Comparison of ENCODE assay signal across 15 cellular contexts in the genomic region with DNA sequence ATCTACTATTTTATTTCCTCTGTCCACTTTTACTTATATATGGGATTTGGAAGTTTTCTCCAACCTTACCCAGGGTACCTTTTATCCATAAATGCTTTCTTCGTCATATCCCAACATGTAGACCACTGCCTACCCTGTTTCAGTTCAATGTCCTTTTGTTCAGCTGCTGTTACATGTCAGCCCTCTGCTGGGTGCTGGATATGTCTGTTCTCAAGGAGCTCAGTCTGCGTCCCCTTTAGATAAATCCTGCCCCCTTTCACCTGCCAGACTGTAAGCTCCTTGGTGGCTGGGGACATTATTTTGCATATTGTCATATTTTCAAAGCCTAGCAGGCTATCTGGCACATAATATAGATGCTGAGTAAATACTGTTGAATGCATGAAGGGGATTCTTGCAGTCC.
"Had no signal": no experiment of that assay in that cellular context is flagged by ENCODE, and none has a peak within 500 bp of the region (broad histone marks: within the 10 kb centered on the region; RNA-seq: fewer than 3 reads in every experiment).

No MANE protein-coding gene starts in this region.

- DNase-seq: activated CD4-positive, alpha-beta T cell treated with anti-CD3 and anti-CD28 coated beads, Interleukin-2, amount 50 U/mL, for 1 hour; activated naive CD4-positive, alpha-beta T cell treated with anti-CD3 and anti-CD28 coated beads, Interleukin-2, amount 50 U/mL, for 16 hours; adrenal gland; central memory CD4-positive, alpha-beta T cell; dermis blood vessel endothelial cell; left colon; mammary epithelial cell; stimulated activated CD4-positive, alpha-beta T cell treated with anti-CD3 and anti-CD28 coated beads, Interleukin-4, amount 100 ng/mL, for 24 hours; stimulated activated naive CD8-positive, alpha-beta T cell treated with anti-CD3 and anti-CD28 coated beads, Interleukin-15, amount 100 ng/mL, for 72 hours; T-helper 1 cell; tibial artery had no signal

- H3K9me3 ChIP-seq: adrenal gland, tibial artery, vagina had no signal

- H3K27ac Mint-ChIP-seq: stimulated activated naive CD8-positive, alpha-beta T cell treated with anti-CD3 and anti-CD28 coated beads, Interleukin-15, amount 100 ng/mL, for 72 hours; WTC11 had no signal

- H3K4me1 Mint-ChIP-seq: WTC11 had no signal

- H3K4me3 ChIP-seq: adrenal gland, tibial artery, vagina had no signal

- H3K36me3 ChIP-seq: adrenal gland, tibial artery, vagina had no signal

- H3K4me3 Mint-ChIP-seq: neural crest cell; stimulated activated naive CD8-positive, alpha-beta T cell treated with anti-CD3 and anti-CD28 coated beads, Interleukin-15, amount 100 ng/mL, for 72 hours; WTC11 had no signal

- H3K27ac ChIP-seq: adrenal gland, tibial artery, vagina had no signal

- ATAC-seq: esophagus mucosa; left colon; stimulated activated naive CD8-positive, alpha-beta T cell treated with anti-CD3 and anti-CD28 coated beads, Interleukin-15, amount 100 ng/mL, for 72 hours; WTC11 had no signal

- H3K9me3 Mint-ChIP-seq: neural crest cell; stimulated activated naive CD8-positive, alpha-beta T cell treated with anti-CD3 and anti-CD28 coated beads, Interleukin-15, amount 100 ng/mL, for 72 hours; WTC11 had no signal

- H3K27me3 Mint-ChIP-seq: stimulated activated naive CD8-positive, alpha-beta T cell treated with anti-CD3 and anti-CD28 coated beads, Interleukin-15, amount 100 ng/mL, for 72 hours had no signal

- H3K36me3 Mint-ChIP-seq: WTC11 had no signal

- H3K27me3 ChIP-seq: adrenal gland, tibial artery, vagina had no signal
